Comparison of ENCODE assay signal across 8 cellular contexts in the genomic region with DNA sequence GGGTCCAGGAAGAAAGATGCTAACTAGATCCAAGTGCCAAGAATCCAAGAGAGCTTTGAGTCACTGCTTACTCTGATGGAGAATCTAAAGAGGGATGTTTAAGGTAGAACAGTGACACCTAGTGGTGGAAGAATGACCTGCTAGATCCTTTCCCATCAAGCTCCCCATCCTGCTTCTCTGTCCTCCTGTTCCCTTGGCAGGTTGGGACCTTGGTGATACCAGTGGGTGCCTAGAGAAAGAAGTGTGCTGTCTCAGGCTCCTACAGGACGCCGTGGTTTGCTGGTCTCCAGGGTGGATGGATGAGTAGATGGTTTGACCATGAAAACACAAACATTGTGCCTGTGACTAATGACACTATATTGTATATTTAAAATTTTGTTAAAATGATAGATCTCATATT.
A peak's percentile ranks its signal among the peaks of the same experiment; 100 is the strongest.
DNase-seq lines count a peak whose midpoint lies in the region; ATAC-seq, FAIRE-seq and TF ChIP-seq lines count a peak whose summit lies in the region.

No MANE protein-coding gene starts in this region.

- CTCF ChIA-PET in CD4-positive, alpha-beta T cell (lab: Charles Lee): interaction anchor here (0.7 to 1.3 kb wide), 11 partner anchors 9 to 487 kb away, joined by 3 to 10 read pairs (median 3); no protein-coding TSS in a partner anchor
- CTCF ChIA-PET in H1 (lab: Charles Lee; ENCODE audit: partially characterized antibody): interaction anchor here (0.7 to 10.3 kb wide), 43 partner anchors 10 to 554 kb away, joined by 3 to 192 read pairs (median 4); no protein-coding TSS in a partner anchor

- no peak for TF ChIP-seq POLR2A in H1 (IDR thresholded peaks at IDR 0.05; ENCODE audit: control extremely low read depth in 1 of 2, low read depth in 2 of 2, low read length in 2 of 2)

- no peak overlapping the region for H2BK15ac ChIP-seq in H1 (ENCODE audit: low read length)

- H3K4ac ChIP-seq in H1 (replicated peaks; ENCODE audit: insufficient read length, low read depth, low read length): no peak overlapping the region

- no peak overlapping the region for H2AK5ac ChIP-seq in H1 (ENCODE audit: low read depth, low read length)

- no peaks in the 10 kb centered on the region for H3K79me2 ChIP-seq in H1 (ENCODE audit: control insufficient read depth in 1 of 2, insufficient read depth in 2 of 2, low read length in 2 of 2)

- no peak overlapping the region for H2BK20ac ChIP-seq in H1 (ENCODE audit: low read length)

- H2AFZ ChIP-seq in H1 (ENCODE audit: low read length): no peak overlapping the region

- H3K56ac ChIP-seq in H1 (replicated peaks; ENCODE audit: insufficient read length, low read depth, low read length): no peak overlapping the region

- no peaks in the 10 kb centered on the region for H3K4me1 ChIP-seq in H1 (replicated peaks in 1 of 4; ENCODE audit: control insufficient read depth in 3 of 4, insufficient read depth in 4 of 4, low read length in 3 of 4)

- no peak for ATAC-seq in CD4-positive, alpha-beta T cell (ENCODE audit: poor library complexity)
- ATAC-seq in GM18508 (IDR thresholded peaks at IDR 0.05; ENCODE audit: insufficient read depth, unreplicated experiment) (peak; percentile 77), HG02885 (IDR thresholded peaks at IDR 0.05; ENCODE audit: poor library complexity, unreplicated experiment) (peak; percentile 85), SK-N-SH treated with all-trans-retinoic acid at 6 μM for 48 hours (peak; percentile 98)

- POLR2A ChIA-PET in CD4-positive, alpha-beta T cell (lab: Charles Lee): no interaction called here
- POLR2A ChIA-PET in H1 (lab: Charles Lee; ENCODE audit: partially characterized antibody): interaction anchor here (0.5 kb wide), 1 partner anchor 390 kb away, joined by 3 read pairs; no protein-coding TSS in a partner anchor

- no peaks in the 10 kb centered on the region for H3K4me1 Mint-ChIP-seq in CD4-positive, alpha-beta T cell (ENCODE audit: low read depth)

- peak in 2 of 10 experiments; percentile 1 to 3 for DNase-seq in CD4-positive, alpha-beta T cell
- DNase-seq in NCI-H1417 (lab: John Stamatoyannopoulos, UW) (peak; percentile 64 to 88 (median 82)), H1 (ENCODE audit: low read depth in 1 of 2, low spot score in 2 of 2) (peak; percentile 44 to 60), lung microvascular endothelial cell (ENCODE audit: low read depth in 2 of 2) (peak; percentile 89), urothelium cell line (ENCODE audit: low spot score) (peak; percentile 64)

- WGBS in H1 (ENCODE audit: extremely low coverage in 1 of 2, insufficient coverage in 1 of 2, insufficient read length in 1 of 2, insufficient replicate concordance in 2 of 2, low coverage in 1 of 2, low lambda C conversion rate in 2 of 2, missing lambda C conversion rate in 1 of 2), 2 experiments: 51% methylated on average over 2 of the region's 2 CpGs; no CpG with 5 or more reads in 1 of the 2 experiments

- FAIRE-seq in H1 (lab: Jason Lieb, UNC) (peak; percentile 98), urothelium cell line (lab: Jason Lieb, UNC) (peak; percentile 63)

- H3K18ac ChIP-seq in H1 (ENCODE audit: extremely low read depth, low read length): no peak overlapping the region

- TF ChIP-seq CTCF in CD4-positive, alpha-beta T cell (IDR thresholded peaks at IDR 0.05): peak; percentile 81
- peak; percentile 15 to 86 (median 54) for TF ChIP-seq CTCF in H1 (IDR thresholded peaks at IDR 0.05; ENCODE audit: control extremely low read depth in 1 of 3, insufficient read depth in 1 of 3, low read depth in 1 of 3, low read length in 3 of 3)

- no peaks in the 10 kb centered on the region for H4K20me1 ChIP-seq in H1 (replicated peaks in 1 of 2; ENCODE audit: control insufficient read depth in 1 of 2, insufficient read depth in 2 of 2, low read length in 2 of 2)

- H3K27me3 Mint-ChIP-seq in CD4-positive, alpha-beta T cell: no peaks in the 10 kb centered on the region

- TF ChIP-seq RAD21 in H1 (IDR thresholded peaks at IDR 0.05 in 1 of 2, conservative IDR thresholded peaks at IDR 0.05 in 1 of 2; ENCODE audit: low read depth in 2 of 2, low read length in 2 of 2): peak; percentile 86 to 87

- H2BK12ac ChIP-seq in H1 (ENCODE audit: low read depth, low read length): no peak overlapping the region

- H3K23me2 ChIP-seq in H1 (ENCODE audit: low read depth, low read length): no peaks in the 10 kb centered on the region; the same call in 1 of the 2 replicates

- no peak overlapping the region for H4K5ac ChIP-seq in H1 (ENCODE audit: insufficient read length, low read depth, low read length)

- H3K36me3 Mint-ChIP-seq in CD4-positive, alpha-beta T cell (ENCODE audit: low read depth): no peaks in the 10 kb centered on the region

- H3K4me3 ChIP-seq in H1 (ENCODE audit: extremely low read depth in 1 of 4, insufficient read depth in 2 of 4, low read depth in 3 of 4, low read length in 4 of 4): no peak overlapping the region

- H3K14ac ChIP-seq in H1 (ENCODE audit: insufficient read length): no peak overlapping the region

- no peaks in the 10 kb centered on the region for H3K9me3 Mint-ChIP-seq in CD4-positive, alpha-beta T cell

- no peak overlapping the region for H3K9ac ChIP-seq in H1 (replicated peaks in 1 of 4; ENCODE audit: extremely low read depth in 1 of 4, low read depth in 3 of 4, low read length in 3 of 4)

- H3K9me3 ChIP-seq in CD4-positive, alpha-beta T cell (ENCODE audit: control insufficient read depth, low read length): no peaks in the 10 kb centered on the region
- H3K9me3 ChIP-seq in H1 (ENCODE audit: insufficient read depth in 2 of 2, low read depth in 1 of 2, low read length in 1 of 2): no peaks in the 10 kb centered on the region

- intact Hi-C loops in CD4-positive, alpha-beta T cell (cut with DNase I, micrococcal nuclease): loop anchor here (1.0 to 10.0 kb wide), 4 partner anchors 68 to 547 kb away; no protein-coding TSS in a partner anchor

- no peak overlapping the region for H3K23ac ChIP-seq in H1 (ENCODE audit: insufficient read length)

- no peak overlapping the region for H4K91ac ChIP-seq in H1 (replicated peaks; ENCODE audit: insufficient read length, low read length)

- H2BK5ac ChIP-seq in H1 (ENCODE audit: low read depth, low read length): no peak overlapping the region

- no peaks in the 10 kb centered on the region for H3K36me3 ChIP-seq in H1 (ENCODE audit: control insufficient read depth in 2 of 4, insufficient read depth in 4 of 4, low read length in 3 of 4)

- TF ChIP-seq EP300 in H1 (IDR thresholded peaks at IDR 0.05; ENCODE audit: borderline replicate concordance in 1 of 2, low read depth in 2 of 2, low read length in 2 of 2): no peak

- no peak overlapping the region for H3K4me2 ChIP-seq in H1 (ENCODE audit: insufficient read depth in 1 of 2, low read depth in 2 of 2, low read length in 2 of 2)

- H4K8ac ChIP-seq in H1 (ENCODE audit: extremely low read depth, insufficient read depth, low read length): no peak overlapping the region

- no peak overlapping the region for H2BK120ac ChIP-seq in H1 (replicated peaks; ENCODE audit: low read depth, low read length)

- H3K4me3 Mint-ChIP-seq in CD4-positive, alpha-beta T cell: no peak overlapping the region

- H3K27ac Mint-ChIP-seq in CD4-positive, alpha-beta T cell: no peak overlapping the region

- H3K27ac ChIP-seq in CD4-positive, alpha-beta T cell (ENCODE audit: low read depth, low read length): no peak overlapping the region
- H3K27ac ChIP-seq in H1 (ENCODE audit: low read depth, low read length): no peak overlapping the region

- H3K79me1 ChIP-seq in H1 (ENCODE audit: low read depth, low read length): no peaks in the 10 kb centered on the region

- no peaks in the 10 kb centered on the region for H3K27me3 ChIP-seq in CD4-positive, alpha-beta T cell (ENCODE audit: control insufficient read depth, insufficient read depth, low read length)
- no peaks in the 10 kb centered on the region for H3K27me3 ChIP-seq in H1 (replicated peaks in 1 of 4; ENCODE audit: control insufficient read depth in 3 of 4, extremely low read depth in 1 of 4, insufficient read depth in 3 of 4, low read length in 3 of 4)

TF ChIP-seq in SK-N-SH treated with all-trans-retinoic acid at 6 μM for 48 hours, 23 proteins besides CTCF, POLR2A, EP300 and RAD21:
- TF ChIP-seq ZFP3 (CRISPR knock-in tag; IDR thresholded peaks at IDR 0.05) (no peak), ZC3H10 (CRISPR knock-in tag; IDR thresholded peaks at IDR 0.05) (no peak), SNAI2 (CRISPR knock-in tag; IDR thresholded peaks at IDR 0.05) (no peak), ISL1 (CRISPR knock-in tag; IDR thresholded peaks at IDR 0.05) (no peak), ZNF8 (CRISPR knock-in tag; IDR thresholded peaks at IDR 0.05) (no peak)

TF ChIP-seq in H1, 55 proteins besides CTCF, POLR2A, EP300 and RAD21:
- TF ChIP-seq SIX5 (IDR thresholded peaks at IDR 0.05; ENCODE audit: low read depth, low read length): no peak
- no peak for TF ChIP-seq KDM5A (IDR thresholded peaks at IDR 0.05; ENCODE audit: low read length)
- TF ChIP-seq RFX5 (IDR thresholded peaks at IDR 0.05; ENCODE audit: borderline replicate concordance, low read depth, low read length): no peak
- no peak for TF ChIP-seq TAF1 (IDR thresholded peaks at IDR 0.05; ENCODE audit: low read depth, low read length)
- no peak for TF ChIP-seq TBP (IDR thresholded peaks at IDR 0.05; ENCODE audit: low read depth, low read length)
- no peak for TF ChIP-seq SIRT6 (IDR thresholded peaks at IDR 0.05; ENCODE audit: low read length)
- TF ChIP-seq GABPA (IDR thresholded peaks at IDR 0.05; ENCODE audit: borderline replicate concordance, insufficient read depth, low read length): no peak
- no peak for TF ChIP-seq ASH2L (IDR thresholded peaks at IDR 0.05; ENCODE audit: low read length)
- TF ChIP-seq JUN (IDR thresholded peaks at IDR 0.05; ENCODE audit: low read depth, low read length): no peak
- TF ChIP-seq NRF1 (IDR thresholded peaks at IDR 0.05; ENCODE audit: low read depth, low read length): no peak
- TF ChIP-seq, protein P1, sequence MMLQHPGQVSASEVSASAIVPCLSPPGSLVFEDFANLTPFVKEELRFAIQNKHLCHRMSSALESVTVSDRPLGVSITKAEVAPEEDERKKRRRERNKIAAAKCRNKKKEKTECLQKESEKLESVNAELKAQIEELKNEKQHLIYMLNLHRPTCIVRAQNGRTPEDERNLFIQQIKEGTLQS (IDR thresholded peaks at IDR 0.05; ENCODE audit: insufficient read depth, low read depth, low read length): no peak
- no peak for TF ChIP-seq TCF12 (IDR thresholded peaks at IDR 0.05; ENCODE audit: low read depth, low read length)
- TF ChIP-seq, protein P2, sequence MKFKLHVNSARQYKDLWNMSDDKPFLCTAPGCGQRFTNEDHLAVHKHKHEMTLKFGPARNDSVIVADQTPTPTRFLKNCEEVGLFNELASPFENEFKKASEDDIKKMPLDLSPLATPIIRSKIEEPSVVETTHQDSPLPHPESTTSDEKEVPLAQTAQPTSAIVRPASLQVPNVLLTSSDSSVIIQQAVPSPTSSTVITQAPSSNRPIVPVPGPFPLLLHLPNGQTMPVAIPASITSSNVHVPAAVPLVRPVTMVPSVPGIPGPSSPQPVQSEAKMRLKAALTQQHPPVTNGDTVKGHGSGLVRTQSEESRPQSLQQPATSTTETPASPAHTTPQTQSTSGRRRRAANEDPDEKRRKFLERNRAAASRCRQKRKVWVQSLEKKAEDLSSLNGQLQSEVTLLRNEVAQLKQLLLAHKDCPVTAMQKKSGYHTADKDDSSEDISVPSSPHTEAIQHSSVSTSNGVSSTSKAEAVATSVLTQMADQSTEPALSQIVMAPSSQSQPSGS (IDR thresholded peaks at IDR 0.05; ENCODE audit: low read length): no peak
